Comparison of ENCODE assay signal across 19 cellular contexts in genomic region chr1:87636198-87636892, GRCh38.
DNase-seq lines count a peak whose midpoint lies in the region; ATAC-seq and TF ChIP-seq lines count a peak whose summit lies in the region.
"Had no signal": no experiment of that assay in that cellular context is flagged by ENCODE, and none has a peak within 500 bp of the region (broad histone marks: within the 10 kb centered on the region; RNA-seq: fewer than 3 reads in every experiment).

No MANE protein-coding gene starts in this region.

- peak; percentile 41 for ATAC-seq in aorta (ENCODE audit: low FRiP score)
- no peak for ATAC-seq in HG02884 (IDR thresholded peaks at IDR 0.05; ENCODE audit: unreplicated experiment)
- ATAC-seq: CD8-positive, alpha-beta T cell had no signal

- H3K9me3 ChIP-seq in neuronal stem cell (replicated peaks in 1 of 2; ENCODE audit: control insufficient read depth in 2 of 2, insufficient read depth in 1 of 2, low read depth in 1 of 2, low read length in 2 of 2) (peaks cover 0 to 8% of the 10 kb centered on the region in 2 donors), aorta (ENCODE audit: control insufficient read depth, low read length) (no peaks in the 10 kb centered on the region)
- H3K9me3 ChIP-seq: Caco-2, HAP-1 had no signal

- no peaks in the 10 kb centered on the region for H3K27me3 Mint-ChIP-seq in activated CD4-positive, alpha-beta T cell treated with anti-CD3 and anti-CD28 coated beads, Interleukin-2, amount 10 ng/mL, durations not matched to agents 24 days and 14 days
- no peaks in the 10 kb centered on the region for H3K27me3 Mint-ChIP-seq in chondrocyte (ENCODE audit: low read depth)
- H3K27me3 Mint-ChIP-seq: B cell; CD4-positive, CD25-positive, alpha-beta regulatory T cell had no signal

- no peak overlapping the region for H3K4ac ChIP-seq in neuronal stem cell (ENCODE audit: low read length)

- no peaks in the 10 kb centered on the region for H3K4me1 Mint-ChIP-seq in activated CD4-positive, alpha-beta T cell treated with anti-CD3 and anti-CD28 coated beads, Interleukin-2, amount 10 ng/mL, durations not matched to agents 24 days and 14 days
- no peaks in the 10 kb centered on the region for H3K4me1 Mint-ChIP-seq in chondrocyte (ENCODE audit: low read depth)
- H3K4me1 Mint-ChIP-seq: CD4-positive, CD25-positive, alpha-beta regulatory T cell had no signal

- H2AK5ac ChIP-seq in neuronal stem cell (ENCODE audit: low read depth, low read length) = peak overlapping the region; percentile 68

- no peak overlapping the region for H3K4me3 Mint-ChIP-seq in activated CD4-positive, alpha-beta T cell treated with anti-CD3 and anti-CD28 coated beads, Interleukin-2, amount 10 ng/mL, durations not matched to agents 24 days and 14 days
- H3K4me3 Mint-ChIP-seq in chondrocyte (ENCODE audit: unreplicated experiment) = no peak overlapping the region
- H3K4me3 Mint-ChIP-seq: B cell; CD4-positive, CD25-positive, alpha-beta regulatory T cell; CD8-positive, alpha-beta T cell had no signal

- H3K36me3 ChIP-seq in neuronal stem cell (replicated peaks in 1 of 2; ENCODE audit: control insufficient read depth in 2 of 2, insufficient read depth in 2 of 2, low read length in 2 of 2) = no peaks in the 10 kb centered on the region
- no peaks in the 10 kb centered on the region for H3K36me3 ChIP-seq in aorta (ENCODE audit: control insufficient read depth in 1 of 2, insufficient read depth in 2 of 2, low read length in 1 of 2)
- H3K36me3 ChIP-seq: BLaER1, HAP-1 had no signal

- TF ChIP-seq CTCF in chondrocyte (IDR thresholded peaks at IDR 0.05) = no peak

- H3K27me3 ChIP-seq in neuronal stem cell (ENCODE audit: control insufficient read depth in 3 of 3, insufficient read depth in 3 of 3, low read depth in 1 of 3, low read length in 3 of 3) (no peaks in the 10 kb centered on the region), aorta (ENCODE audit: control insufficient read depth in 1 of 2, insufficient read depth in 2 of 2, low read length in 1 of 2) (no peaks in the 10 kb centered on the region)
- H3K27me3 ChIP-seq: BLaER1 had no signal

- no peak overlapping the region for H3K4me2 ChIP-seq in neuronal stem cell (ENCODE audit: insufficient read depth, low read length, poor library complexity, severe bottlenecking)
- H3K4me2 ChIP-seq: BLaER1 had no signal

- H3K4me1 ChIP-seq in neuronal stem cell (ENCODE audit: control insufficient read depth in 2 of 2, insufficient read depth in 1 of 2, low read depth in 1 of 2, low read length in 2 of 2) = no peaks in the 10 kb centered on the region
- no peaks in the 10 kb centered on the region for H3K4me1 ChIP-seq in aorta (ENCODE audit: control insufficient read depth in 1 of 2, insufficient read depth in 2 of 2, low read length in 2 of 2)
- H3K4me1 ChIP-seq: BLaER1, Caco-2, HAP-1 had no signal

- no peak overlapping the region for H4K91ac ChIP-seq in neuronal stem cell (ENCODE audit: low read depth, low read length, poor library complexity)

- no peak overlapping the region for H3K9ac ChIP-seq in neuronal stem cell (ENCODE audit: low read depth, low read length, poor library complexity)
- H3K9ac ChIP-seq: BLaER1 had no signal

- no peak overlapping the region for H4K8ac ChIP-seq in neuronal stem cell (ENCODE audit: low read depth, low read length)

- H2BK5ac ChIP-seq in neuronal stem cell (ENCODE audit: low read length) = no peak overlapping the region

- WGBS in neuronal stem cell (ENCODE audit: extremely low coverage in 2 of 2, insufficient read length in 2 of 2, insufficient replicate concordance in 1 of 2), 2 donors = no CpG with 5 or more reads among the region's 28 CpGs
- WGBS in aorta, 2 donors = 95 to 97% methylated on average over 27 to 28 of the region's 28 CpGs

- no peak overlapping the region for H3K27ac Mint-ChIP-seq in activated CD4-positive, alpha-beta T cell treated with anti-CD3 and anti-CD28 coated beads, Interleukin-2, amount 10 ng/mL, durations not matched to agents 24 days and 14 days
- no peak overlapping the region for H3K27ac Mint-ChIP-seq in chondrocyte (ENCODE audit: unreplicated experiment)
- H3K27ac Mint-ChIP-seq: B cell; CD4-positive, CD25-positive, alpha-beta regulatory T cell; CD8-positive, alpha-beta T cell had no signal

- H3K14ac ChIP-seq in neuronal stem cell (ENCODE audit: low read length) = peak overlapping the region; percentile 84

- peaks cover 4% of the 10 kb centered on the region for H3K9me3 Mint-ChIP-seq in activated CD4-positive, alpha-beta T cell treated with anti-CD3 and anti-CD28 coated beads, Interleukin-2, amount 10 ng/mL, durations not matched to agents 24 days and 14 days
- H3K9me3 Mint-ChIP-seq in chondrocyte (ENCODE audit: low read depth) = peaks cover 7% of the 10 kb centered on the region

- H3K18ac ChIP-seq in neuronal stem cell (ENCODE audit: low read length) = no peak overlapping the region

- H2BK15ac ChIP-seq in neuronal stem cell (ENCODE audit: low read length) = no peak overlapping the region

- intact Hi-C loops in activated CD4-positive, alpha-beta T cell treated with anti-CD3 and anti-CD28 coated beads, Interleukin-2, amount 10 ng/mL, durations not matched to agents 24 days and 14 days (cut with micrococcal nuclease) = no loop called here
- intact Hi-C loops in aorta (cut with DNase I) = no loop called here

- H2BK120ac ChIP-seq in neuronal stem cell (ENCODE audit: low read depth, low read length) = no peak overlapping the region

- POLR2A ChIA-PET in HEK293T (lab: Yijun Ruan, JAX) = no interaction called here

- no peaks in the 10 kb centered on the region for H3K36me3 Mint-ChIP-seq in activated CD4-positive, alpha-beta T cell treated with anti-CD3 and anti-CD28 coated beads, Interleukin-2, amount 10 ng/mL, durations not matched to agents 24 days and 14 days (ENCODE audit: low read depth)
- no peaks in the 10 kb centered on the region for H3K36me3 Mint-ChIP-seq in chondrocyte (ENCODE audit: low read depth)
- H3K36me3 Mint-ChIP-seq: CD4-positive, CD25-positive, alpha-beta regulatory T cell; CD8-positive, alpha-beta T cell had no signal

- H2AFZ ChIP-seq in neuronal stem cell (ENCODE audit: low read length) = no peak overlapping the region

- CTCF ChIA-PET in HEK293T (lab: Yijun Ruan, JAX) = no interaction called here

- DNase-seq in activated CD4-positive, alpha-beta T cell treated with anti-CD3 and anti-CD28 coated beads, Interleukin-2, amount 10 ng/mL, durations not matched to agents 24 days and 14 days = peak; percentile 21
- no peak for DNase-seq in activated CD4-positive, alpha-beta T cell treated with anti-CD3 and anti-CD28 coated beads for 4 hours
- DNase-seq in chondrocyte (ENCODE audit: low spot score) = peak; percentile 91
- DNase-seq in neuronal stem cell (ENCODE audit: low spot score) = no peak
- no peak for DNase-seq in aorta
- DNase-seq in SIG-M5 treated with dmso at 0.1 percent for 504 hours (lab: John Stamatoyannopoulos, UW; ENCODE audit: unreplicated experiment) = no peak
- DNase-seq in HEK293T (ENCODE audit: extremely low spot score) = no peak
- DNase-seq: Caco-2; CD4-positive, CD25-positive, alpha-beta regulatory T cell; CD8-positive, alpha-beta T cell; DMS153; DND-41; GOT3 had no signal

- no peak overlapping the region for H3K4me3 ChIP-seq in neuronal stem cell (ENCODE audit: low read length in 2 of 2)
- H3K4me3 ChIP-seq in aorta (ENCODE audit: low read length in 2 of 2) = no peak overlapping the region
- H3K4me3 ChIP-seq: BLaER1, HAP-1 had no signal

- H3K27ac ChIP-seq in neuronal stem cell (replicated peaks; ENCODE audit: low read length) (no peak overlapping the region), aorta (ENCODE audit: low read depth in 1 of 2, low read length in 2 of 2) (no peak overlapping the region)
- H3K27ac ChIP-seq: 22Rv1, BLaER1, C4-2B had no signal

- peak overlapping the region; percentile 41 for H2BK12ac ChIP-seq in neuronal stem cell (ENCODE audit: low read length)

- peaks cover 2% of the 10 kb centered on the region for H3K79me1 ChIP-seq in neuronal stem cell (ENCODE audit: low read depth, low read length)

- H3K23ac ChIP-seq in neuronal stem cell (ENCODE audit: low read depth, low read length, poor library complexity) = peak overlapping the region; percentile 34

TF ChIP-seq in HEK293T, 16 proteins besides CTCF, POLR2A, EP300 and RAD21:
- TF ChIP-seq LEF1 (IDR thresholded peaks at IDR 0.05; ENCODE audit: borderline replicate concordance) = no peak

Comparison
In these comparisons a context has a peak if more than half of its experiments do, and no peak if none do; other contexts are left out.
1. DNase-seq: peak in activated CD4-positive, alpha-beta T cell treated with anti-CD3 and anti-CD28 coated beads, Interleukin-2, amount 10 ng/mL, durations not matched to agents 24 days and 14 days (single experiment) and chondrocyte (single experiment); none in activated CD4-positive, alpha-beta T cell treated with anti-CD3 and anti-CD28 coated beads for 4 hours (0 of 2), neuronal stem cell (single experiment), aorta (0 of 2), SIG-M5 treated with dmso at 0.1 percent for 504 hours (single experiment) and HEK293T (single experiment).